12 cellular contexts compared by ENCODE assay signal in genomic region chr2:236572482-236572881, GRCh38. TPM values are rescaled to one million over a fixed set of nuclear protein-coding genes. Genes with fewer than 3 reads are reported as not detected.
DNase-seq lines count a peak whose midpoint lies in the region; ATAC-seq, FAIRE-seq and TF ChIP-seq lines count a peak whose summit lies in the region.
"Had no signal": no experiment of that assay in that cellular context is flagged by ENCODE, and none has a peak within 500 bp of the region (broad histone marks: within the 10 kb centered on the region; RNA-seq: fewer than 3 reads in every experiment).

No MANE protein-coding gene starts in this region.

- H3K36me3 ChIP-seq in keratinocyte (ENCODE audit: control insufficient read depth in 2 of 2, extremely low read depth in 1 of 2, insufficient read depth in 2 of 2, low read length in 2 of 2), result no peaks in the 10 kb centered on the region

- no peaks in the 10 kb centered on the region for H3K9me1 ChIP-seq in keratinocyte (ENCODE audit: control insufficient read depth, extremely low read depth, insufficient read depth, low read length)

- dilution Hi-C loops in keratinocyte (cut with MboI; ENCODE audit: extremely low pct_ligation_motif_present, low sequenced_read_pairs), result no loop called here

- FAIRE-seq in keratinocyte (lab: Jason Lieb, UNC), result no peak

- H3K4me3 ChIP-seq in coronary artery, result peak overlapping the region; percentile 76
- no peak overlapping the region for H3K4me3 ChIP-seq in keratinocyte (ENCODE audit: control insufficient read depth in 2 of 3, extremely low read depth in 1 of 3, insufficient read depth in 2 of 3, low read depth in 1 of 3, low read length in 3 of 3)
- H3K4me3 ChIP-seq in skin epidermis, result peak overlapping the region in 4 of 7 experiments; percentile 16 to 48 (median 36)

- peak overlapping the region; percentile 85 for H3K4me2 ChIP-seq in keratinocyte (ENCODE audit: control insufficient read depth, extremely low read depth, insufficient read depth, low read depth, low read length)

- no peak overlapping the region for H2AFZ ChIP-seq in keratinocyte (ENCODE audit: control insufficient read depth, low read length)

- H4K20me1 ChIP-seq in keratinocyte (ENCODE audit: control insufficient read depth, extremely low read depth, insufficient read depth, low read length), result no peaks in the 10 kb centered on the region

- H3K27ac ChIP-seq in coronary artery, result peak overlapping the region; percentile 68 to 91
- H3K27ac ChIP-seq in keratinocyte (ENCODE audit: control insufficient read depth, insufficient read depth, low read length), result no peak overlapping the region
- peak overlapping the region in 6 of 21 experiments; percentile 4 to 92 (median 77) for H3K27ac ChIP-seq in skin epidermis

- no peak overlapping the region for H3K9ac ChIP-seq in keratinocyte (ENCODE audit: control insufficient read depth, extremely low read depth, insufficient read depth, low read length)

- H3K27me3 ChIP-seq in keratinocyte (ENCODE audit: control insufficient read depth, extremely low read depth, insufficient read depth, low read length), result no peaks in the 10 kb centered on the region

- H3K79me2 ChIP-seq in keratinocyte (ENCODE audit: control insufficient read depth, insufficient read depth, low read length), result no peaks in the 10 kb centered on the region

- peak; percentile 78 for DNase-seq in NCI-H2029 treated with DMSO at 0.1 percent for 48 hours (lab: John Stamatoyannopoulos, UW)
- DNase-seq in coronary artery (ENCODE audit: low spot score), result peak; percentile 72
- DNase-seq in keratinocyte (ENCODE audit: low read depth, low spot score), result no peak
- DNase-seq in NCI-H1105 (lab: John Stamatoyannopoulos, UW), result no peak
- no peak for DNase-seq in NCI-H187 treated with DMSO at 0.1 percent for 48 hours (lab: John Stamatoyannopoulos, UW)
- no peak for DNase-seq in epidermal melanocyte (ENCODE audit: insufficient read length, low spot score)
- DNase-seq: activated T-cell treated with anti-CD3 and anti-CD28 coated beads for 4 hours; CD4-positive, CD25-positive, alpha-beta regulatory T cell; H9; NCI-H2081 had no signal

- ATAC-seq in GM18861 (IDR thresholded peaks at IDR 0.05; ENCODE audit: unreplicated experiment), result no peak

- peaks cover 30% of the 10 kb centered on the region for H3K4me1 ChIP-seq in keratinocyte (ENCODE audit: control insufficient read depth, extremely low read depth, insufficient read depth, low read length)

- TF ChIP-seq CTCF in coronary artery (IDR thresholded peaks at IDR 0.05) (no peak), keratinocyte (optimal IDR thresholded peaks at IDR 0.05 in 1 of 3, IDR thresholded peaks at IDR 0.05 in 1 of 3, conservative IDR thresholded peaks at IDR 0.05 in 1 of 3; ENCODE audit: extremely low read depth in 1 of 3, insufficient read depth in 2 of 3, low read length in 3 of 3) (no peak)

- H3K9me3 ChIP-seq in keratinocyte (ENCODE audit: control insufficient read depth, low read depth, low read length), result no peaks in the 10 kb centered on the region

RNA-seq across cellular contexts. Expression of gene ACKR3, which starts 2.9 kb away (rescaled TPM):
- polyA plus RNA-seq in keratinocyte, result 15.5 to 129 TPM (median 29.4 TPM) in 3 replicates
- 3.0 TPM for polyA plus RNA-seq in keratinocyte (2011; ENCODE audit: low read depth)
- 6.7 and 9.9 TPM in 2 replicates for polyA plus RNA-seq in keratinocyte (2011; cell fraction: cytosol; rRNA removed)
- 81.1 and 119 TPM in 2 replicates for polyA plus RNA-seq in keratinocyte (2011; cell fraction: nucleus; rRNA removed)
- polyA plus RNA-seq in keratinocyte (2012; ENCODE audit: low replicate concordance), result 4.9 and 19.7 TPM in 2 replicates
- 22.3 to 233 TPM (median 39.3 TPM) in 3 replicates for polyA minus RNA-seq in keratinocyte
- polyA minus RNA-seq in keratinocyte (2011; cell fraction: cytosol; rRNA and poly(A)+ RNA removed), result 11.5 TPM
- 39.9 and 52.7 TPM in 2 replicates for polyA minus RNA-seq in keratinocyte (2011; cell fraction: nucleus; rRNA and poly(A)+ RNA removed)

Comparison
In these comparisons a context has a peak if more than half of its experiments do, and no peak if none do; other contexts are left out.
1. DNase-seq: peak in NCI-H2029 treated with DMSO at 0.1 percent for 48 hours (single experiment) and coronary artery (single experiment); none in keratinocyte (single experiment), NCI-H1105 (single experiment), NCI-H187 treated with DMSO at 0.1 percent for 48 hours (single experiment) and epidermal melanocyte (single experiment).
2. H3K4me3 ChIP-seq: peak in coronary artery (single experiment) and skin epidermis (4 of 7); none in keratinocyte (0 of 3).